Comparison of ENCODE assay signal across 8 cellular contexts in the genomic region with DNA sequence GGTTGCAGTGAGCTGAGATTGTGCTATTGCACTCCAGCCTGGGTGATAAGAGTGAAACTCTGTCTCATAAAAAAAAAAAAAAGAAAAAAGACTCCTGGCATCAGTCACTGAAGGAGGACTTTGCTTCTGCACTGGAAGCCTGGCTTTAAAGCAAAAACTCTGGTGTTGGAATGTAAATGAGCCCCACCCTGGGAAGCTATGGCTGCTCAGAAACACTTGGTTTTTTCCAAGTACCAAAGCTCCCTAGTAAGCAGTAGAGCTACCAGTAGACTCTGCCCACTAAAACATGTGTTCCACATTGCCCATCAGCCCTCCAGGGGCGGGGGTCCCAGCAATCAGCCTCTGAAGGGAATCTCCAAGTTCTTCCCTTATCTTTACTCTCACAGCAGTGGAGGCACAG.
DNase-seq lines count a peak whose midpoint lies in the region; ATAC-seq and TF ChIP-seq lines count a peak whose summit lies in the region.
"Had no signal": no experiment of that assay in that cellular context is flagged by ENCODE, and none has a peak within 500 bp of the region (broad histone marks: within the 10 kb centered on the region; RNA-seq: fewer than 3 reads in every experiment).

No MANE protein-coding gene starts in this region.

- peaks cover 65% of the 10 kb centered on the region for H3K4me1 ChIP-seq in HUES64 (ENCODE audit: insufficient read depth, low read length)
- H3K4me1 ChIP-seq in lower lobe of right lung: peaks cover 21% of the 10 kb centered on the region
- H3K4me1 ChIP-seq in upper lobe of right lung: peaks cover 15% of the 10 kb centered on the region

- no peaks in the 10 kb centered on the region for H3K27me3 ChIP-seq in HUES64 (ENCODE audit: insufficient read depth, low read length)
- H3K27me3 ChIP-seq in lower lobe of right lung (ENCODE audit: low read depth): peaks cover 4% of the 10 kb centered on the region
- H3K27me3 ChIP-seq in upper lobe of right lung: no peaks in the 10 kb centered on the region

- H3K36me3 ChIP-seq in HUES64 (ENCODE audit: insufficient read depth, low read length): no peaks in the 10 kb centered on the region
- no peaks in the 10 kb centered on the region for H3K36me3 ChIP-seq in lower lobe of right lung
- no peaks in the 10 kb centered on the region for H3K36me3 ChIP-seq in upper lobe of right lung

- H3K4me3 ChIP-seq in HUES64 (ENCODE audit: low read length): peak overlapping the region; percentile 29
- H3K4me3 ChIP-seq in coronary artery: peak overlapping the region; percentile 16
- H3K4me3 ChIP-seq in lower lobe of right lung: no peak overlapping the region
- no peak overlapping the region for H3K4me3 ChIP-seq in upper lobe of right lung

- in situ Hi-C loops in GM13976 (cut with MboI; ENCODE audit: low sequenced_read_pairs, unreplicated experiment): no loop called here

- H3K9ac ChIP-seq in HUES64 (ENCODE audit: low read depth, low read length): peak overlapping the region; percentile 86

- TF ChIP-seq CTCF in coronary artery (IDR thresholded peaks at IDR 0.05) (no peak), lower lobe of right lung (IDR thresholded peaks at IDR 0.05) (no peak), upper lobe of right lung (IDR thresholded peaks at IDR 0.05) (no peak), GM13976 (IDR thresholded peaks at IDR 0.05; ENCODE audit: borderline replicate concordance, control extremely low read depth, extremely low read depth, insufficient read depth, missing control alignments) (no peak)

- peak overlapping the region; percentile 97 for H3K27ac ChIP-seq in HUES64 (ENCODE audit: low read depth, low read length)
- H3K27ac ChIP-seq in coronary artery: peak overlapping the region; percentile 85 to 90
- peak overlapping the region; percentile 88 for H3K27ac ChIP-seq in lower lobe of right lung
- peak overlapping the region; percentile 85 for H3K27ac ChIP-seq in upper lobe of right lung

- peak; percentile 74 to 82 for ATAC-seq in lower lobe of right lung
- peak; percentile 70 for ATAC-seq in upper lobe of right lung

- 63% methylated on average over 1 of the region's 1 CpG for WGBS in HUES64

- no peaks in the 10 kb centered on the region for H3K9me3 ChIP-seq in HUES64 (ENCODE audit: insufficient read depth, low read depth, low read length)
- no peaks in the 10 kb centered on the region for H3K9me3 ChIP-seq in lower lobe of right lung
- no peaks in the 10 kb centered on the region for H3K9me3 ChIP-seq in upper lobe of right lung

- DNase-seq in coronary artery (ENCODE audit: low spot score) (no peak), lower lobe of right lung (no peak), upper lobe of right lung (no peak), GM13976 (ENCODE audit: low spot score) (no peak), NCI-H2029 (lab: John Stamatoyannopoulos, UW) (no peak)
- DNase-seq in stimulated activated CD8-positive, alpha-beta memory T cell treated with anti-CD3 and anti-CD28 coated beads, Interleukin-4, amount 100 ng/mL, for 48 hours: no peak
- DNase-seq: posterior cingulate gyrus had no signal

- intact Hi-C loops in lower lobe of right lung (cut with DNase I) (no loop called here), upper lobe of right lung (cut with DNase I) (no loop called here)

Comparison
In these comparisons a context has a peak if more than half of its experiments do, and no peak if none do; other contexts are left out.
1. H3K4me3 ChIP-seq: peak in HUES64 (single experiment) and coronary artery (single experiment); none in lower lobe of right lung (single experiment) and upper lobe of right lung (single experiment).
2. Peak in every context shown above with its lines, with median percentiles within 50 percentile points of each other: H3K27ac ChIP-seq.